ENCODE assay signal across 13 cellular contexts in genomic region chr5:168481330-168481788, GRCh38. TPM values are rescaled to one million over a fixed set of nuclear protein-coding genes. Genes with fewer than 3 reads are reported as not detected.
DNase-seq lines count a peak whose midpoint lies in the region; ATAC-seq and TF ChIP-seq lines count a peak whose summit lies in the region.
"Had no signal": no experiment of that assay in that cellular context is flagged by ENCODE, and none has a peak within 500 bp of the region (broad histone marks: within the 10 kb centered on the region; RNA-seq: fewer than 3 reads in every experiment).

No MANE protein-coding gene starts in this region.

- no peaks in the 10 kb centered on the region for H3K9me3 ChIP-seq in MM.1S (replicated peaks; ENCODE audit: insufficient read depth, low read length)
- no peaks in the 10 kb centered on the region for H3K9me3 ChIP-seq in esophagus squamous epithelium
- H3K9me3 ChIP-seq: mucosa of descending colon had no signal

- no peaks in the 10 kb centered on the region for H3K36me3 ChIP-seq in GM06990 (ENCODE audit: control insufficient read depth, insufficient read depth, low read length)
- no peaks in the 10 kb centered on the region for H3K36me3 ChIP-seq in MM.1S (replicated peaks; ENCODE audit: insufficient read depth, low read length)
- no peaks in the 10 kb centered on the region for H3K36me3 ChIP-seq in esophagus squamous epithelium

- peaks cover 24% of the 10 kb centered on the region for H3K4me1 ChIP-seq in MM.1S (ENCODE audit: low read length)
- peaks cover 0 to 6% (median 0%) of the 10 kb centered on the region in 3 donors for H3K4me1 ChIP-seq in esophagus squamous epithelium

- peak; percentile 51 for DNase-seq in GM06990 (ENCODE audit: extremely low read depth, insufficient read length)
- peak; percentile 97 for DNase-seq in MM.1S
- DNase-seq in NCI-H446 treated with DMSO at 0.1 percent for 48 hours (lab: John Stamatoyannopoulos, UW): no peak
- DNase-seq in DMS153 treated with DMSO at 0.1 percent for 48 hours (lab: John Stamatoyannopoulos, UW; ENCODE audit: unreplicated experiment): no peak
- DNase-seq in esophagus squamous epithelium (lab: John Stamatoyannopoulos, UW): no peak
- DNase-seq in foreskin melanocyte: no peak
- DNase-seq: activated naive CD4-positive, alpha-beta T cell; erythroblast; KBM-7; mucosa of descending colon had no signal

- H3K27ac ChIP-seq in MM.1S (ENCODE audit: low read length): peak overlapping the region; percentile 67; the same call in 1 of the 2 replicates
- H3K27ac ChIP-seq in esophagus squamous epithelium: no peak overlapping the region

- H4K20me1 ChIP-seq in MM.1S (ENCODE audit: insufficient read depth, low read length): no peaks in the 10 kb centered on the region

- peak overlapping the region; percentile 70 for H3K4me2 ChIP-seq in MM.1S (ENCODE audit: low read depth, low read length)

- peaks cover 21% of the 10 kb centered on the region for H3F3A ChIP-seq in MM.1S (ENCODE audit: insufficient read depth, low read length)

- TF ChIP-seq POLR2A in esophagus squamous epithelium (IDR thresholded peaks at IDR 0.05): no peak

- TF ChIP-seq CTCF in GM06990 (IDR thresholded peaks at IDR 0.05; ENCODE audit: insufficient read depth, low read length, poor library complexity, severe bottlenecking) (no peak), MM.1S (IDR thresholded peaks at IDR 0.05; ENCODE audit: low read length) (no peak), esophagus squamous epithelium (IDR thresholded peaks at IDR 0.05) (no peak)

- no peak overlapping the region for H2AFZ ChIP-seq in MM.1S (ENCODE audit: low read length)

- H3K27me3 ChIP-seq in GM06990 (replicated peaks; ENCODE audit: control insufficient read depth, insufficient read depth, low read length): no peaks in the 10 kb centered on the region
- H3K27me3 ChIP-seq in MM.1S (replicated peaks; ENCODE audit: insufficient read depth, low read length): no peaks in the 10 kb centered on the region
- H3K27me3 ChIP-seq in esophagus squamous epithelium: no peaks in the 10 kb centered on the region

- 27 to 47% methylated on average over 4 of the region's 4 CpGs for WGBS in esophagus squamous epithelium, 2 donors

- intact Hi-C loops in esophagus squamous epithelium (cut with DNase I): loop anchor here (10.0 kb wide), 1 partner anchor 207 kb away; no protein-coding TSS in a partner anchor

- no peak overlapping the region for H3K4me3 ChIP-seq in GM06990 (replicated peaks; ENCODE audit: low read depth, low read length)
- H3K4me3 ChIP-seq in MM.1S (ENCODE audit: low read length): peak overlapping the region; percentile 37
- no peak overlapping the region for H3K4me3 ChIP-seq in esophagus squamous epithelium
- H3K4me3 ChIP-seq: mucosa of descending colon had no signal

- peak overlapping the region; percentile 8; the same call in 1 of the 2 replicates for H3K9ac ChIP-seq in MM.1S (ENCODE audit: low read length)

- H3K79me2 ChIP-seq in MM.1S (ENCODE audit: low read length): peaks cover 1% of the 10 kb centered on the region

- H3K9me2 ChIP-seq in MM.1S (replicated peaks; ENCODE audit: insufficient read depth, low read length): no peaks in the 10 kb centered on the region

- peak; percentile 93 for ATAC-seq in GM19025 (IDR thresholded peaks at IDR 0.05; ENCODE audit: low read depth, unreplicated experiment)
- ATAC-seq in HG02798 (IDR thresholded peaks at IDR 0.05; ENCODE audit: poor library complexity, unreplicated experiment): peak; percentile 96
- ATAC-seq: mucosa of descending colon, Right ventricle myocardium inferior had no signal

RNA-seq across cellular contexts. Expression of gene RARS1, which starts 4.9 kb away (rescaled TPM):
- 100 to 1,000 TPM in 1 of 4 donors, 10 to 100 TPM in 3; 56.6 to 124 (median 85.8) TPM for total RNA-seq in esophagus squamous epithelium

RNA-seq across cellular contexts. Expression of gene FBLL1, which starts 47.7 kb away (rescaled TPM):
- total RNA-seq in esophagus squamous epithelium: under 1 TPM in 1 of 4 donors, not detected in 3; 0.18 TPM
- total RNA-seq: Right ventricle myocardium inferior had no signal

Comparison
In these comparisons a context has a peak if more than half of its experiments do, and no peak if none do; other contexts are left out.
1. DNase-seq: peak in GM06990 (single experiment) and MM.1S (single experiment); none in NCI-H446 treated with DMSO at 0.1 percent for 48 hours (single experiment), DMS153 treated with DMSO at 0.1 percent for 48 hours (single experiment), esophagus squamous epithelium (single experiment) and foreskin melanocyte (single experiment).